2 cellular contexts compared by ENCODE assay signal in the genomic region with DNA sequence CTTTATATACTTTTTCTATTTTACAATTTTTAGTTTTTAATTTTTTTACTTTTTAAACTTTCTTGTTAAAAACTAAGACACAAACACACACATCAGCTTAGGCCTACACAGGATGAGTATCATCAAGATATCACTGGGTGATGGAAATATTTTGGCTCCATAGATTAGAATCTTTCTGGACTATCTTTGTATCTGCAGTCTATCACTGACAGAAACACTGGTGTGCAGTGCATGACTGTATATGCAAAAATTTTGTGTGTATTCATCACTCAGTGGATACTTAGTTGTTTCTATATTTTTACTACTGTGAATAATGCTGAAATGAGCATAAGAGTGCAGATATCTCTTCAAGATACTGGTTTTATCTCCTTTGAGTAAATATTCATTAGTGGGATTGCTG.
TF ChIP-seq lines count a peak whose summit lies in the region.

No MANE protein-coding gene starts in this region.

TF ChIP-seq in SK-N-SH, 30 proteins besides CTCF, POLR2A, EP300 and RAD21 (continued from another document):
- TF ChIP-seq, protein P1, sequence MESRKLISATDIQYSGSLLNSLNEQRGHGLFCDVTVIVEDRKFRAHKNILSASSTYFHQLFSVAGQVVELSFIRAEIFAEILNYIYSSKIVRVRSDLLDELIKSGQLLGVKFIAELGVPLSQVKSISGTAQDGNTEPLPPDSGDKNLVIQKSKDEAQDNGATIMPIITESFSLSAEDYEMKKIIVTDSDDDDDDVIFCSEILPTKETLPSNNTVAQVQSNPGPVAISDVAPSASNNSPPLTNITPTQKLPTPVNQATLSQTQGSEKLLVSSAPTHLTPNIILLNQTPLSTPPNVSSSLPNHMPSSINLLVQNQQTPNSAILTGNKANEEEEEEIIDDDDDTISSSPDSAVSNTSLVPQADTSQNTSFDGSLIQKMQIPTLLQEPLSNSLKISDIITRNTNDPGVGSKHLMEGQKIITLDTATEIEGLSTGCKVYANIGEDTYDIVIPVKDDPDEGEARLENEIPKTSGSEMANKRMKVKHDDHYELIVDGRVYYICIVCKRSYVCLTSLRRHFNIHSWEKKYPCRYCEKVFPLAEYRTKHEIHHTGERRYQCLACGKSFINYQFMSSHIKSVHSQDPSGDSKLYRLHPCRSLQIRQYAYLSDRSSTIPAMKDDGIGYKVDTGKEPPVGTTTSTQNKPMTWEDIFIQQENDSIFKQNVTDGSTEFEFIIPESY (IDR thresholded peaks at IDR 0.05; ENCODE audit: borderline replicate concordance, low read depth) = no peak

TF ChIP-seq in SK-N-SH treated with all-trans-retinoic acid at 6 μM for 48 hours, 23 proteins besides CTCF, POLR2A, EP300 and RAD21 (continued from another document):
- TF ChIP-seq, protein P2, sequence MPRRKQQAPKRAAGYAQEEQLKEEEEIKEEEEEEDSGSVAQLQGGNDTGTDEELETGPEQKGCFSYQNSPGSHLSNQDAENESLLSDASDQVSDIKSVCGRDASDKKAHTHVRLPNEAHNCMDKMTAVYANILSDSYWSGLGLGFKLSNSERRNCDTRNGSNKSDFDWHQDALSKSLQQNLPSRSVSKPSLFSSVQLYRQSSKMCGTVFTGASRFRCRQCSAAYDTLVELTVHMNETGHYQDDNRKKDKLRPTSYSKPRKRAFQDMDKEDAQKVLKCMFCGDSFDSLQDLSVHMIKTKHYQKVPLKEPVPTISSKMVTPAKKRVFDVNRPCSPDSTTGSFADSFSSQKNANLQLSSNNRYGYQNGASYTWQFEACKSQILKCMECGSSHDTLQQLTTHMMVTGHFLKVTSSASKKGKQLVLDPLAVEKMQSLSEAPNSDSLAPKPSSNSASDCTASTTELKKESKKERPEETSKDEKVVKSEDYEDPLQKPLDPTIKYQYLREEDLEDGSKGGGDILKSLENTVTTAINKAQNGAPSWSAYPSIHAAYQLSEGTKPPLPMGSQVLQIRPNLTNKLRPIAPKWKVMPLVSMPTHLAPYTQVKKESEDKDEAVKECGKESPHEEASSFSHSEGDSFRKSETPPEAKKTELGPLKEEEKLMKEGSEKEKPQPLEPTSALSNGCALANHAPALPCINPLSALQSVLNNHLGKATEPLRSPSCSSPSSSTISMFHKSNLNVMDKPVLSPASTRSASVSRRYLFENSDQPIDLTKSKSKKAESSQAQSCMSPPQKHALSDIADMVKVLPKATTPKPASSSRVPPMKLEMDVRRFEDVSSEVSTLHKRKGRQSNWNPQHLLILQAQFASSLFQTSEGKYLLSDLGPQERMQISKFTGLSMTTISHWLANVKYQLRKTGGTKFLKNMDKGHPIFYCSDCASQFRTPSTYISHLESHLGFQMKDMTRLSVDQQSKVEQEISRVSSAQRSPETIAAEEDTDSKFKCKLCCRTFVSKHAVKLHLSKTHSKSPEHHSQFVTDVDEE (CRISPR knock-in tag; IDR thresholded peaks at IDR 0.05) = no peak
- TF ChIP-seq, protein P3, sequence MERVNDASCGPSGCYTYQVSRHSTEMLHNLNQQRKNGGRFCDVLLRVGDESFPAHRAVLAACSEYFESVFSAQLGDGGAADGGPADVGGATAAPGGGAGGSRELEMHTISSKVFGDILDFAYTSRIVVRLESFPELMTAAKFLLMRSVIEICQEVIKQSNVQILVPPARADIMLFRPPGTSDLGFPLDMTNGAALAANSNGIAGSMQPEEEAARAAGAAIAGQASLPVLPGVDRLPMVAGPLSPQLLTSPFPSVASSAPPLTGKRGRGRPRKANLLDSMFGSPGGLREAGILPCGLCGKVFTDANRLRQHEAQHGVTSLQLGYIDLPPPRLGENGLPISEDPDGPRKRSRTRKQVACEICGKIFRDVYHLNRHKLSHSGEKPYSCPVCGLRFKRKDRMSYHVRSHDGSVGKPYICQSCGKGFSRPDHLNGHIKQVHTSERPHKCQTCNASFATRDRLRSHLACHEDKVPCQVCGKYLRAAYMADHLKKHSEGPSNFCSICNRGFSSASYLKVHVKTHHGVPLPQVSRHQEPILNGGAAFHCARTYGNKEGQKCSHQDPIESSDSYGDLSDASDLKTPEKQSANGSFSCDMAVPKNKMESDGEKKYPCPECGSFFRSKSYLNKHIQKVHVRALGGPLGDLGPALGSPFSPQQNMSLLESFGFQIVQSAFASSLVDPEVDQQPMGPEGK (CRISPR knock-in tag; IDR thresholded peaks at IDR 0.05; ENCODE audit: borderline replicate concordance) = no peak
- TF ChIP-seq BACH2 (CRISPR knock-in tag; IDR thresholded peaks at IDR 0.05; ENCODE audit: borderline replicate concordance) = no peak
- TF ChIP-seq, protein P4, sequence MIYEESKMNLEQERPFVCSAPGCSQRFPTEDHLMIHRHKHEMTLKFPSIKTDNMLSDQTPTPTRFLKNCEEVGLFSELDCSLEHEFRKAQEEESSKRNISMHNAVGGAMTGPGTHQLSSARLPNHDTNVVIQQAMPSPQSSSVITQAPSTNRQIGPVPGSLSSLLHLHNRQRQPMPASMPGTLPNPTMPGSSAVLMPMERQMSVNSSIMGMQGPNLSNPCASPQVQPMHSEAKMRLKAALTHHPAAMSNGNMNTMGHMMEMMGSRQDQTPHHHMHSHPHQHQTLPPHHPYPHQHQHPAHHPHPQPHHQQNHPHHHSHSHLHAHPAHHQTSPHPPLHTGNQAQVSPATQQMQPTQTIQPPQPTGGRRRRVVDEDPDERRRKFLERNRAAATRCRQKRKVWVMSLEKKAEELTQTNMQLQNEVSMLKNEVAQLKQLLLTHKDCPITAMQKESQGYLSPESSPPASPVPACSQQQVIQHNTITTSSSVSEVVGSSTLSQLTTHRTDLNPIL (CRISPR knock-in tag; IDR thresholded peaks at IDR 0.05; ENCODE audit: low read depth) = no peak
TF ChIP-seq in SK-N-SH treated with all-trans-retinoic acid at 6 μM for 48 hours: peak in this region for 0.
